In the genomic region with DNA sequence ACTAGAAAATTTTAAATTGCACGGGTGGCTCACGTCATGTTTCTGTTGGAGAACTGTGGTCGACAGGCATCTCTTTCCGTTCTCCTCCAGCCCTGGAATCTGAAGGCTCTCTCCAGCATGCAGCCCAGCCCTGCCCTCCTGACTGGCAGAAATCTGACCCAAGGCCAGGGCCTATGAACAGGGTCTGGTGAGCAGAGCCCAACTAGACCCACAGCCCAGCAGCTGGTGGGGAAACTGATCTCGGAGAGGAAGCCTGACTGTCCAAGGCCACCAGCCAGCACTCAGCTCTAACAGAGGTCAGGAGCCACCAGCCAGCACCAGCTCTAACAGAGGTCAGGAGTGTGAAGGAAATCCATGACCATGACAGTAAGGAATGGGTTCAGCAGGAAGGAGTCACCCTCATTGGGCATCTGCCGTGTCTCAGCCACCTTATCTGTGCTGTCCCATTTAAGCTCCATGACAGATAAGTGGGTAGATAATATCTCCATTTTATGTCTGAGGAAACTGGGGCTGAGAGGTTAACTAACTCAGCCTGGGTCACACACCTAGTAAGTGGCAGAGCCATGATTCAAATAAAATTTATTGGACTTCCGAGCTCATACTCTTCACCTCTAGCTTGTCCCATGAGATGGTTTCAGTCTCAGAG, we compare ENCODE assay signal across 19 cellular contexts. TPM values are rescaled to one million over a fixed set of nuclear protein-coding genes. Genes with fewer than 3 reads are reported as not detected.
"Had no signal": no experiment of that assay in that cellular context is flagged by ENCODE, and none has a peak within 500 bp of the region (broad histone marks: within the 10 kb centered on the region; RNA-seq: fewer than 3 reads in every experiment).

No MANE protein-coding gene starts in this region.

- H3K27ac ChIP-seq: adrenal gland, coronary artery, gastroesophageal sphincter, psoas muscle, sigmoid colon, suprapubic skin, upper lobe of right lung had no signal

- H3K27ac Mint-ChIP-seq: natural killer cell; T-helper 1 cell treated with Interleukin-12 subunit alpha and Interleukin-12 subunit beta and Interleukin-4 antibody, amounts not matched to agents 30 μg/mL and 1 μg/mL, for 36 hours had no signal

- H3K4me3 Mint-ChIP-seq: natural killer cell; T-helper 1 cell treated with Interleukin-12 subunit alpha and Interleukin-12 subunit beta and Interleukin-4 antibody, amounts not matched to agents 30 μg/mL and 1 μg/mL, for 36 hours had no signal

- DNase-seq: activated CD4-positive, alpha-beta T cell treated with anti-CD3 and anti-CD28 coated beads, Interleukin-2, amount 50 U/mL, for 48 hours; activated naive CD4-positive, alpha-beta T cell treated with anti-CD3 and anti-CD28 coated beads, Interleukin-2, amount 50 U/mL, for 16 hours; caudate nucleus; effector CD4-positive, alpha-beta T cell; kidney glomerular epithelial cell; natural killer cell; psoas muscle; stimulated activated CD4-positive, alpha-beta T cell treated with anti-CD3 and anti-CD28 coated beads, Interleukin-4, amount 100 ng/mL, for 1 hour; stimulated activated CD8-positive, alpha-beta memory T cell treated with anti-CD3 and anti-CD28 coated beads, Interleukin-4, amount 100 ng/mL, for 48 hours; stimulated activated naive CD8-positive, alpha-beta T cell treated with anti-CD3 and anti-CD28 coated beads, Interleukin-15, Interleukin-2, amounts not matched to agents 100 U/mL and 50 U/mL, for 24 hours; upper lobe of right lung had no signal

- H3K4me1 Mint-ChIP-seq: natural killer cell had no signal

- H3K36me3 Mint-ChIP-seq: natural killer cell had no signal

- H3K9me3 Mint-ChIP-seq: natural killer cell; T-helper 1 cell treated with Interleukin-12 subunit alpha and Interleukin-12 subunit beta and Interleukin-4 antibody, amounts not matched to agents 30 μg/mL and 1 μg/mL, for 36 hours had no signal

RNA-seq across cellular contexts. Expression of a gene that starts 20.2 kb away (rescaled TPM):
- total RNA-seq: lung microvascular endothelial cell, mononuclear cell, natural killer cell had no signal
